ENCODE assay signal across 18 cellular contexts in the genomic region with DNA sequence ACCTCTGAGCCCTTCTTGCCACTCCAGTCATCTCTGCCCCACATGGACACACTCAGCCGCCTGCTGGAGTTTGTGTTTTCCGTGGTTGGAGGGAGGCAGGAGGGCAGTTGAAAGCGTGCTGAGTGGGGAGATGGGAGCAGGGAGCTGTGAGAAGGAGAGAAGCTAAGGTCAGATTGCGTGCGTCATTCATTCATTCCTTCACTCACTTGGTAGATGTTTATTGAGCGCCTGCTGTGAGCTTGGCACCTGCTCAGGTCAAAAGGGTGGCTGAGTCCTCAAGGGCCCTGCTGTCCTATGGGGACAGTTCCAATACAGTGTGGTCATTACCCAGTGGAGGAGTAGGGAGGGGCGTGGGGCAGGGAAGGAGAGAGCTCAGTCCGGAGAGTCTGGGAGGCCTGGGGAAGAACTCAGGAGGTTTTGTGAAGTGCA. TPM values are rescaled to one million over a fixed set of nuclear protein-coding genes. Genes with fewer than 3 reads are reported as not detected.
DNase-seq lines count a peak whose midpoint lies in the region; ATAC-seq and TF ChIP-seq lines count a peak whose summit lies in the region.
"Had no signal": no experiment of that assay in that cellular context is flagged by ENCODE, and none has a peak within 500 bp of the region (broad histone marks: within the 10 kb centered on the region; RNA-seq: fewer than 3 reads in every experiment).

No MANE protein-coding gene starts in this region.

- H3K4me3 ChIP-seq in fibroblast of lung (replicated peaks in 1 of 4; ENCODE audit: control extremely low read depth in 1 of 4, insufficient read depth in 1 of 4, low read depth in 3 of 4, low read length in 4 of 4) (no peak overlapping the region), mesendoderm (ENCODE audit: low read length) (no peak overlapping the region)
- H3K4me3 ChIP-seq: ascending aorta had no signal

- no peak overlapping the region for H3K56ac ChIP-seq in mesendoderm (ENCODE audit: low read length)

- H3K9me3 Mint-ChIP-seq in neural crest cell: no peaks in the 10 kb centered on the region
- H3K9me3 Mint-ChIP-seq: activated CD4-positive, alpha-beta memory T cell treated with anti-CD3 and anti-CD28 coated beads for 36 hours; naive B cell had no signal

- H3K4me2 ChIP-seq in fibroblast of lung (ENCODE audit: extremely low read depth, insufficient read depth, low read length) (no peak overlapping the region), mesendoderm (ENCODE audit: low read length) (no peak overlapping the region)

- H3K4me1 Mint-ChIP-seq in neural crest cell: peaks cover 31% of the 10 kb centered on the region

- H3K18ac ChIP-seq in mesendoderm (ENCODE audit: low read length): no peak overlapping the region

- H3K9ac ChIP-seq in fibroblast of lung (ENCODE audit: insufficient read depth, low read length) (no peak overlapping the region), mesendoderm (ENCODE audit: low read length) (no peak overlapping the region)

- H3K4ac ChIP-seq in mesendoderm (ENCODE audit: low read depth, low read length): no peak overlapping the region

- no peaks in the 10 kb centered on the region for H3K9me3 ChIP-seq in fibroblast of lung (ENCODE audit: control insufficient read depth, insufficient read depth, low read depth, low read length)
- H3K9me3 ChIP-seq: ascending aorta had no signal

- H3K79me2 ChIP-seq in fibroblast of lung (ENCODE audit: control insufficient read depth, insufficient read depth, low read length) (peaks cover 68% of the 10 kb centered on the region), mesendoderm (ENCODE audit: control insufficient read depth, insufficient read depth, low read length) (no peaks in the 10 kb centered on the region)

- no peaks in the 10 kb centered on the region for H4K20me1 ChIP-seq in fibroblast of lung (ENCODE audit: control insufficient read depth, extremely low read depth, insufficient read depth, low read length)

- peaks cover 6% of the 10 kb centered on the region for H3K79me1 ChIP-seq in mesendoderm (ENCODE audit: low read length)

- no peak for TF ChIP-seq CTCF in 22Rv1 (IDR thresholded peaks at IDR 0.05)
- TF ChIP-seq CTCF in fibroblast of lung (conservative IDR thresholded peaks at IDR 0.05 in 1 of 2, IDR thresholded peaks at IDR 0.05 in 1 of 2; ENCODE audit: low read depth in 1 of 2, low read length in 2 of 2): no peak
- no peak for TF ChIP-seq CTCF in neural crest cell (conservative IDR thresholded peaks at IDR 0.05)

- H3K36me3 ChIP-seq in fibroblast of lung (ENCODE audit: control insufficient read depth, insufficient read depth, low read length) (peaks cover 6% of the 10 kb centered on the region), mesendoderm (ENCODE audit: control insufficient read depth, insufficient read depth, low read length) (no peaks in the 10 kb centered on the region)
- H3K36me3 ChIP-seq: ascending aorta had no signal

- H3K27ac ChIP-seq in 22Rv1: peak overlapping the region; percentile 93
- H3K27ac ChIP-seq in fibroblast of lung (ENCODE audit: insufficient read depth, low read length): peak overlapping the region; percentile 6
- H3K27ac ChIP-seq in mesendoderm (ENCODE audit: low read depth, low read length): no peak overlapping the region
- H3K27ac ChIP-seq: ascending aorta had no signal

- H3K27ac Mint-ChIP-seq in neural crest cell (ENCODE audit: unreplicated experiment): peak overlapping the region; percentile 60
- H3K27ac Mint-ChIP-seq: activated CD4-positive, alpha-beta memory T cell treated with anti-CD3 and anti-CD28 coated beads for 36 hours had no signal

- H3K27me3 ChIP-seq in fibroblast of lung (ENCODE audit: control insufficient read depth, insufficient read depth, low read length): no peaks in the 10 kb centered on the region
- no peaks in the 10 kb centered on the region for H3K27me3 ChIP-seq in mesendoderm (ENCODE audit: insufficient read depth, low read length, poor library complexity)
- H3K27me3 ChIP-seq: ascending aorta had no signal

- no peak overlapping the region for H2BK5ac ChIP-seq in mesendoderm (ENCODE audit: low read length)

- peaks cover 16% of the 10 kb centered on the region for H3K4me1 ChIP-seq in fibroblast of lung (ENCODE audit: control insufficient read depth, extremely low read depth, insufficient read depth, low read length)
- no peaks in the 10 kb centered on the region for H3K4me1 ChIP-seq in mesendoderm (ENCODE audit: control insufficient read depth, low read depth, low read length)

- H3K23ac ChIP-seq in mesendoderm (ENCODE audit: low read length): no peak overlapping the region

- no peak overlapping the region for H2AK5ac ChIP-seq in mesendoderm (ENCODE audit: low read length)

- H4K8ac ChIP-seq in mesendoderm (ENCODE audit: low read depth, low read length): no peak overlapping the region

- no peak overlapping the region for H4K5ac ChIP-seq in mesendoderm (ENCODE audit: low read length)

- H2AFZ ChIP-seq in fibroblast of lung (ENCODE audit: low read length): no peak overlapping the region

- H3K27me3 Mint-ChIP-seq in neural crest cell (ENCODE audit: low read depth): no peaks in the 10 kb centered on the region
- H3K27me3 Mint-ChIP-seq: activated CD4-positive, alpha-beta memory T cell treated with anti-CD3 and anti-CD28 coated beads for 36 hours; naive B cell had no signal

- peak; percentile 71 for DNase-seq in NCI-H460 (ENCODE audit: extremely low read depth, low read depth)
- DNase-seq in fibroblast of lung (ENCODE audit: low read depth in 2 of 2): peak; percentile 27 to 33
- DNase-seq in neural crest cell (ENCODE audit: low read depth, low spot score): no peak
- DNase-seq in NCI-H1092 treated with DMSO at 0.1 percent for 48 hours (lab: John Stamatoyannopoulos, UW): no peak
- DNase-seq in mesendoderm: no peak
- DNase-seq: activated CD4-positive, alpha-beta memory T cell treated with anti-CD3 and anti-CD28 coated beads for 36 hours; activated effector memory CD4-positive, alpha-beta T cell treated with Interleukin-2 at 50 U/mL for 16 hours; islet precursor cell; naive B cell; NCI-H2107; NK-92 treated with Interleukin-12 subunit alpha and Interleukin-12 subunit beta, amount 100 ng/mL, for 24 hours; SHP77 treated with DMSO at 0.1 percent for 48 hours; stimulated activated naive CD8-positive, alpha-beta T cell treated with anti-CD3 and anti-CD28 coated beads, Interleukin-15, Interleukin-2, amounts not matched to agents 100 U/mL and 50 U/mL, for 24 hours; T-helper 9 cell had no signal

- H2BK120ac ChIP-seq in mesendoderm (ENCODE audit: low read depth, low read length): no peak overlapping the region

- WGBS in mesendoderm (ENCODE audit: extremely low coverage, insufficient coverage, low lambda C conversion rate): no CpG with 5 or more reads among the region's 8 CpGs

- H3K36me3 Mint-ChIP-seq in neural crest cell (ENCODE audit: low read depth): peaks cover 7% of the 10 kb centered on the region

- H2BK15ac ChIP-seq in mesendoderm (replicated peaks; ENCODE audit: low read depth): no peak overlapping the region

- H3K4me3 Mint-ChIP-seq in neural crest cell: no peak overlapping the region
- H3K4me3 Mint-ChIP-seq: activated CD4-positive, alpha-beta memory T cell treated with anti-CD3 and anti-CD28 coated beads for 36 hours; naive B cell had no signal

- ATAC-seq in GM19035 (IDR thresholded peaks at IDR 0.05; ENCODE audit: unreplicated experiment) (no peak), HG03354 (IDR thresholded peaks at IDR 0.05; ENCODE audit: poor library complexity, severe bottlenecking, unreplicated experiment) (no peak)
- ATAC-seq: stimulated activated naive CD8-positive, alpha-beta T cell treated with anti-CD3 and anti-CD28 coated beads, Interleukin-15, Interleukin-2, amounts not matched to agents 100 U/mL and 50 U/mL, for 24 hours had no signal

RNA-seq across cellular contexts. Expression of a gene that starts 23.5 kb away (rescaled TPM):
- 25.7 and 26.7 TPM in 2 replicates for total RNA-seq in NCI-H460 (2014; rRNA removed; shearing (Covaris generic))
- polyA plus RNA-seq in NCI-H460 (2014; cell fraction: nucleus; rRNA removed): 49.2 and 65.1 TPM in 2 replicates
- total RNA-seq in fibroblast of lung (20.0 and 33.9 TPM in 2 replicates), neural crest cell (41.8 and 44.4 TPM in 2 replicates)
- 16.0 and 16.8 TPM in 2 replicates for polyA plus RNA-seq in fibroblast of lung
- polyA plus RNA-seq in fibroblast of lung (2012): 19.7 and 20.4 TPM in 2 replicates
- 148 and 253 TPM in 2 replicates for polyA minus RNA-seq in fibroblast of lung (ENCODE audit: low replicate concordance)
- 11.1 TPM for polyA plus RNA-seq in mesendoderm (2013, experiment 1 of 2)
- polyA plus RNA-seq in mesendoderm (2013, experiment 2 of 2): 11.8 TPM

Comparison
In these comparisons a context has a peak if more than half of its experiments do, and no peak if none do; other contexts are left out.
1. DNase-seq: peak in NCI-H460 (single experiment) and fibroblast of lung (2 of 2); none in neural crest cell (single experiment), NCI-H1092 treated with DMSO at 0.1 percent for 48 hours (single experiment) and mesendoderm (single experiment).